Comparison of ENCODE assay signal across 2 cellular contexts in the genomic region with DNA sequence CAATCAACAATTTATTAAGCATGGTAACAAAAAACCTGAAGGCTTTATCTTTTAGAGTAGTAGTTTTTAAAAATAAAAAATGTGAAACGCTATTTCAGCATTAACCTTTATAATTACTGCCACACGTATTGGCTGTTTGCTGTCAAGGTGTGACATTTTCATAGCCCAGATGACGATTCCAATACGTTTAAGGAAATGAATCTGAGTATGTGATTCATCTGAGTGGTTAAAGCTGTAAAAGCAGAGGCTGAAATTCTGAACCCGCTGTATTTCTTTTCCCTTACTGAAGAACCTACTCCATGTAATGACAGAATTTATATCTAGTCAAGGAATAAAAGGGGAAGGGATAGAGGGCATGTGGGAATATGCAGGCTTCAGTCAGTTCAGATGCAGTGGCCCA.
TF ChIP-seq lines count a peak whose summit lies in the region.

No MANE protein-coding gene starts in this region.

TF ChIP-seq in SK-N-SH, 30 proteins besides CTCF, POLR2A, EP300 and RAD21 (continued from another document):
- TF ChIP-seq, protein P1, sequence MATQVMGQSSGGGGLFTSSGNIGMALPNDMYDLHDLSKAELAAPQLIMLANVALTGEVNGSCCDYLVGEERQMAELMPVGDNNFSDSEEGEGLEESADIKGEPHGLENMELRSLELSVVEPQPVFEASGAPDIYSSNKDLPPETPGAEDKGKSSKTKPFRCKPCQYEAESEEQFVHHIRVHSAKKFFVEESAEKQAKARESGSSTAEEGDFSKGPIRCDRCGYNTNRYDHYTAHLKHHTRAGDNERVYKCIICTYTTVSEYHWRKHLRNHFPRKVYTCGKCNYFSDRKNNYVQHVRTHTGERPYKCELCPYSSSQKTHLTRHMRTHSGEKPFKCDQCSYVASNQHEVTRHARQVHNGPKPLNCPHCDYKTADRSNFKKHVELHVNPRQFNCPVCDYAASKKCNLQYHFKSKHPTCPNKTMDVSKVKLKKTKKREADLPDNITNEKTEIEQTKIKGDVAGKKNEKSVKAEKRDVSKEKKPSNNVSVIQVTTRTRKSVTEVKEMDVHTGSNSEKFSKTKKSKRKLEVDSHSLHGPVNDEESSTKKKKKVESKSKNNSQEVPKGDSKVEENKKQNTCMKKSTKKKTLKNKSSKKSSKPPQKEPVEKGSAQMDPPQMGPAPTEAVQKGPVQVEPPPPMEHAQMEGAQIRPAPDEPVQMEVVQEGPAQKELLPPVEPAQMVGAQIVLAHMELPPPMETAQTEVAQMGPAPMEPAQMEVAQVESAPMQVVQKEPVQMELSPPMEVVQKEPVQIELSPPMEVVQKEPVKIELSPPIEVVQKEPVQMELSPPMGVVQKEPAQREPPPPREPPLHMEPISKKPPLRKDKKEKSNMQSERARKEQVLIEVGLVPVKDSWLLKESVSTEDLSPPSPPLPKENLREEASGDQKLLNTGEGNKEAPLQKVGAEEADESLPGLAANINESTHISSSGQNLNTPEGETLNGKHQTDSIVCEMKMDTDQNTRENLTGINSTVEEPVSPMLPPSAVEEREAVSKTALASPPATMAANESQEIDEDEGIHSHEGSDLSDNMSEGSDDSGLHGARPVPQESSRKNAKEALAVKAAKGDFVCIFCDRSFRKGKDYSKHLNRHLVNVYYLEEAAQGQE (IDR thresholded peaks at IDR 0.05; ENCODE audit: low read depth, low read length), result no peak

TF ChIP-seq in SK-N-SH treated with all-trans-retinoic acid at 6 μM for 48 hours, 23 proteins besides CTCF, POLR2A, EP300 and RAD21 (continued from another document):
- TF ChIP-seq, protein P2, sequence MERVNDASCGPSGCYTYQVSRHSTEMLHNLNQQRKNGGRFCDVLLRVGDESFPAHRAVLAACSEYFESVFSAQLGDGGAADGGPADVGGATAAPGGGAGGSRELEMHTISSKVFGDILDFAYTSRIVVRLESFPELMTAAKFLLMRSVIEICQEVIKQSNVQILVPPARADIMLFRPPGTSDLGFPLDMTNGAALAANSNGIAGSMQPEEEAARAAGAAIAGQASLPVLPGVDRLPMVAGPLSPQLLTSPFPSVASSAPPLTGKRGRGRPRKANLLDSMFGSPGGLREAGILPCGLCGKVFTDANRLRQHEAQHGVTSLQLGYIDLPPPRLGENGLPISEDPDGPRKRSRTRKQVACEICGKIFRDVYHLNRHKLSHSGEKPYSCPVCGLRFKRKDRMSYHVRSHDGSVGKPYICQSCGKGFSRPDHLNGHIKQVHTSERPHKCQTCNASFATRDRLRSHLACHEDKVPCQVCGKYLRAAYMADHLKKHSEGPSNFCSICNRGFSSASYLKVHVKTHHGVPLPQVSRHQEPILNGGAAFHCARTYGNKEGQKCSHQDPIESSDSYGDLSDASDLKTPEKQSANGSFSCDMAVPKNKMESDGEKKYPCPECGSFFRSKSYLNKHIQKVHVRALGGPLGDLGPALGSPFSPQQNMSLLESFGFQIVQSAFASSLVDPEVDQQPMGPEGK (CRISPR knock-in tag; IDR thresholded peaks at IDR 0.05; ENCODE audit: borderline replicate concordance), result no peak
- no peak for TF ChIP-seq TOX (CRISPR knock-in tag; IDR thresholded peaks at IDR 0.05; ENCODE audit: borderline replicate concordance)
- TF ChIP-seq ZNF70 (CRISPR knock-in tag; IDR thresholded peaks at IDR 0.05), result no peak
- TF ChIP-seq ARNTL (CRISPR knock-in tag; IDR thresholded peaks at IDR 0.05; ENCODE audit: borderline replicate concordance, low read depth), result no peak
- TF ChIP-seq ZNF565 (CRISPR knock-in tag; conservative IDR thresholded peaks at IDR 0.05; ENCODE audit: low read depth), result no peak
- no peak for TF ChIP-seq RARB (CRISPR knock-in tag; IDR thresholded peaks at IDR 0.05)
- TF ChIP-seq ISL1 (CRISPR knock-in tag; IDR thresholded peaks at IDR 0.05), result no peak
- TF ChIP-seq ZFP30 (CRISPR knock-in tag; IDR thresholded peaks at IDR 0.05), result no peak
